ENCODE assay signal across 15 cellular contexts in genomic region chr17:83070800-83071341, GRCh38.
"Had no signal": no experiment of that assay in that cellular context is flagged by ENCODE, and none has a peak within 500 bp of the region (broad histone marks: within the 10 kb centered on the region; RNA-seq: fewer than 3 reads in every experiment).

No MANE protein-coding gene starts in this region.

- H3K27ac ChIP-seq: coronary artery, heart left ventricle, ovary, stomach, thoracic aorta had no signal

- H3K36me3 Mint-ChIP-seq: activated CD4-positive, alpha-beta memory T cell treated with anti-CD3 and anti-CD28 coated beads for 36 hours had no signal

- FAIRE-seq: frontal cortex, TTC549 had no signal

- H3K4me3 Mint-ChIP-seq: activated CD4-positive, alpha-beta memory T cell treated with anti-CD3 and anti-CD28 coated beads for 36 hours had no signal

- H3K9me3 Mint-ChIP-seq: activated CD4-positive, alpha-beta memory T cell treated with anti-CD3 and anti-CD28 coated beads for 36 hours; activated T-cell treated with anti-CD3 and anti-CD28 coated beads, Interleukin-2, amount 50 U/mL, for 72 hours had no signal

- H3K27ac Mint-ChIP-seq: activated CD4-positive, alpha-beta memory T cell treated with anti-CD3 and anti-CD28 coated beads for 36 hours; activated T-cell treated with anti-CD3 and anti-CD28 coated beads, Interleukin-2, amount 50 U/mL, for 72 hours had no signal

- H3K27me3 ChIP-seq: heart left ventricle, ovary, stomach had no signal

- ATAC-seq: heart left ventricle, left colon, mucosa of descending colon had no signal

- H3K9me3 ChIP-seq: heart left ventricle, mucosa of descending colon, ovary, stomach, thoracic aorta had no signal

- H3K27me3 Mint-ChIP-seq: activated CD4-positive, alpha-beta memory T cell treated with anti-CD3 and anti-CD28 coated beads for 36 hours had no signal

- DNase-seq: activated CD4-positive, alpha-beta memory T cell treated with anti-CD3 and anti-CD28 coated beads for 36 hours; activated CD8-positive, alpha-beta memory T cell treated with anti-CD3 and anti-CD28 coated beads, Interleukin-2, amount 50 U/mL, for 4 hours; activated naive CD4-positive, alpha-beta T cell; activated T-cell treated with anti-CD3 and anti-CD28 coated beads, Interleukin-2, amount 50 U/mL, for 72 hours; effector CD8-positive, alpha-beta T cell; left colon; ovary; stimulated activated CD4-positive, alpha-beta T cell treated with anti-CD3 and anti-CD28 coated beads, Interleukin-4, amount 100 ng/mL, for 1 hour; stomach had no signal

- H3K4me3 ChIP-seq: coronary artery, heart left ventricle, mucosa of descending colon, ovary, stomach, thoracic aorta had no signal

- H3K36me3 ChIP-seq: heart left ventricle, ovary, stomach, thoracic aorta had no signal
